ENCODE assay signal across 2 cellular contexts in the genomic region with DNA sequence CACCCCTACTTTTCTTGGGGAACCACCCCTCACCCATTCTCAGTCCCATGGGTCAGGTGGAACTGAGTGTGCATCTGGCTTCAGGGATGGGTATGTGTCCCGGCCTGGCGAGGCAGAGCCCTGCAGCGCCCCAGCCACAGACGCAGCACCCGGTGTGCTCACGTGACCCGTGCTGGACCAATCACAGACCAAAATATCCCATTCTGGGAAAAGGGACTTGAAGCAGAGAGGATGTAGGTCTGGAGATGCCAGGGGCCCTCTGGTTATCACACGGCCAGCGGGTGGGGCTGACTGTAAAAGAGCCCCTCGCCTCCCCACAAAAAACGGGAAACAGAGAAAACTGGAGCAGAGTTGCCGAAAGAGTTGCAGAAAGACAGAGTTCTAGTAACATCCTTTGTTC.
TF ChIP-seq lines count a peak whose summit lies in the region.

No MANE protein-coding gene starts in this region.

TF ChIP-seq in H1, 55 proteins besides CTCF, POLR2A, EP300 and RAD21 (continued from another document):
- TF ChIP-seq, protein P1, sequence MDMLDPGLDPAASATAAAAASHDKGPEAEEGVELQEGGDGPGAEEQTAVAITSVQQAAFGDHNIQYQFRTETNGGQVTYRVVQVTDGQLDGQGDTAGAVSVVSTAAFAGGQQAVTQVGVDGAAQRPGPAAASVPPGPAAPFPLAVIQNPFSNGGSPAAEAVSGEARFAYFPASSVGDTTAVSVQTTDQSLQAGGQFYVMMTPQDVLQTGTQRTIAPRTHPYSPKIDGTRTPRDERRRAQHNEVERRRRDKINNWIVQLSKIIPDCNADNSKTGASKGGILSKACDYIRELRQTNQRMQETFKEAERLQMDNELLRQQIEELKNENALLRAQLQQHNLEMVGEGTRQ (IDR thresholded peaks at IDR 0.05; ENCODE audit: low read length): peak; percentile 82
- TF ChIP-seq, protein P2, sequence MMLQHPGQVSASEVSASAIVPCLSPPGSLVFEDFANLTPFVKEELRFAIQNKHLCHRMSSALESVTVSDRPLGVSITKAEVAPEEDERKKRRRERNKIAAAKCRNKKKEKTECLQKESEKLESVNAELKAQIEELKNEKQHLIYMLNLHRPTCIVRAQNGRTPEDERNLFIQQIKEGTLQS (IDR thresholded peaks at IDR 0.05; ENCODE audit: insufficient read depth, low read depth, low read length): peak; percentile 64; the same call in 1 of the 2 replicates
TF ChIP-seq in H1: peak in this region for 2.

TF ChIP-seq in HepG2, 621 proteins besides CTCF, POLR2A, EP300 and RAD21 (continued from another document):
- TF ChIP-seq SUZ12 (IDR thresholded peaks at IDR 0.05; ENCODE audit: low read depth, low read length) (no peak), TCF7 (IDR thresholded peaks at IDR 0.05; ENCODE audit: low read depth) (no peak), ASH2L (IDR thresholded peaks at IDR 0.05; ENCODE audit: insufficient read length, low read depth, low read length) (no peak), ZNF644 (CRISPR knock-in tag; IDR thresholded peaks at IDR 0.05; ENCODE audit: low read depth) (no peak)
- TF ChIP-seq, protein P3, sequence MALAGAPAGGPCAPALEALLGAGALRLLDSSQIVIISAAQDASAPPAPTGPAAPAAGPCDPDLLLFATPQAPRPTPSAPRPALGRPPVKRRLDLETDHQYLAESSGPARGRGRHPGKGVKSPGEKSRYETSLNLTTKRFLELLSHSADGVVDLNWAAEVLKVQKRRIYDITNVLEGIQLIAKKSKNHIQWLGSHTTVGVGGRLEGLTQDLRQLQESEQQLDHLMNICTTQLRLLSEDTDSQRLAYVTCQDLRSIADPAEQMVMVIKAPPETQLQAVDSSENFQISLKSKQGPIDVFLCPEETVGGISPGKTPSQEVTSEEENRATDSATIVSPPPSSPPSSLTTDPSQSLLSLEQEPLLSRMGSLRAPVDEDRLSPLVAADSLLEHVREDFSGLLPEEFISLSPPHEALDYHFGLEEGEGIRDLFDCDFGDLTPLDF (CRISPR knock-in tag; IDR thresholded peaks at IDR 0.05): no peak
- TF ChIP-seq, protein P1 (IDR thresholded peaks at IDR 0.05; ENCODE audit: low read depth, low read length): 0 out of 2 replicates have a peak, but pooled peaks have one; percentile 9
- TF ChIP-seq, protein P1 (CRISPR knock-in tag; IDR thresholded peaks at IDR 0.05; ENCODE audit: borderline replicate concordance): no peak
